ENCODE assay signal across 17 cellular contexts in genomic region chr19:51250786-51251452, GRCh38. TPM values are rescaled to one million over a fixed set of nuclear protein-coding genes. Genes with fewer than 3 reads are reported as not detected.
A peak's percentile ranks its signal among the peaks of the same experiment; 100 is the strongest.
DNase-seq lines count a peak whose midpoint lies in the region; ATAC-seq and TF ChIP-seq lines count a peak whose summit lies in the region.
"Had no signal": no experiment of that assay in that cellular context is flagged by ENCODE, and none has a peak within 500 bp of the region (broad histone marks: within the 10 kb centered on the region; RNA-seq: fewer than 3 reads in every experiment).

Gene SIGLECL1 (plus strand): TSS chr19:51251080. CDS start chr19:51264073, 12,993 bp downstream.

- no peaks in the 10 kb centered on the region for H3K27me3 Mint-ChIP-seq in T-helper 2 cell treated with Interferon-gamma antibody and Interleukin-4, amounts not matched to agents 5 μg/mL and 100 μg/mL, for 36 hours (ENCODE audit: low read depth)
- no peaks in the 10 kb centered on the region for H3K27me3 Mint-ChIP-seq in endothelial cell (ENCODE audit: unreplicated experiment)
- peaks cover 8% of the 10 kb centered on the region for H3K27me3 Mint-ChIP-seq in activated T-cell treated with anti-CD3 and anti-CD28 coated beads, Interleukin-2, amount 50 U/mL, for 4 hours (ENCODE audit: low read depth)

- H3K4me1 ChIP-seq in SJCRH30 = no peaks in the 10 kb centered on the region

- H3K4me1 Mint-ChIP-seq in T-helper 2 cell treated with Interferon-gamma antibody and Interleukin-4, amounts not matched to agents 5 μg/mL and 100 μg/mL, for 36 hours (ENCODE audit: low read depth) = peaks cover 64% of the 10 kb centered on the region
- peaks cover 15% of the 10 kb centered on the region for H3K4me1 Mint-ChIP-seq in endothelial cell (ENCODE audit: unreplicated experiment)
- no peaks in the 10 kb centered on the region for H3K4me1 Mint-ChIP-seq in activated T-cell treated with anti-CD3 and anti-CD28 coated beads, Interleukin-2, amount 50 U/mL, for 4 hours (ENCODE audit: low read depth)

- no peaks in the 10 kb centered on the region for H3K27me3 ChIP-seq in SJCRH30

- H3K4me3 ChIP-seq in SJCRH30 = no peak within 1 kb of the TSS

- H3K27ac ChIP-seq in SJCRH30 = no peak within 1 kb of the TSS

- H3K4me3 Mint-ChIP-seq in T-helper 2 cell treated with Interferon-gamma antibody and Interleukin-4, amounts not matched to agents 5 μg/mL and 100 μg/mL, for 36 hours = no peak within 1 kb of the TSS
- H3K4me3 Mint-ChIP-seq in endothelial cell (ENCODE audit: unreplicated experiment) = peak within 1 kb of the TSS; percentile 50
- H3K4me3 Mint-ChIP-seq in activated T-cell treated with anti-CD3 and anti-CD28 coated beads, Interleukin-2, amount 50 U/mL, for 4 hours = no peak within 1 kb of the TSS

- H3K9me3 ChIP-seq in SJCRH30 (replicated peaks) = no peaks in the 10 kb centered on the region

- no peak for DNase-seq in T-helper 2 cell treated with Interferon-gamma antibody and Interleukin-4, amounts not matched to agents 5 μg/mL and 100 μg/mL, for 36 hours (ENCODE audit: low spot score)
- DNase-seq in T-helper 2 cell = no peak
- DNase-seq in Caki2 (ENCODE audit: low read depth) = peak; percentile 100
- peak; percentile 11 to 12 for DNase-seq in SJCRH30
- DNase-seq in endothelial cell (ENCODE audit: low spot score) = no peak
- no peak for DNase-seq in GM13977 (ENCODE audit: low spot score)
- DNase-seq in activated T-cell treated with anti-CD3 and anti-CD28 coated beads, Interleukin-2, amount 50 U/mL, for 4 hours = no peak
- DNase-seq: C1 segment of cervical spinal cord, MM.1S, NCI-H1417, NCI-H2029, NCI-H2171 treated with DMSO at 0.1 percent for 48 hours, NCI-H774 had no signal

- peaks cover 10% of the 10 kb centered on the region for H3K36me3 Mint-ChIP-seq in T-helper 2 cell treated with Interferon-gamma antibody and Interleukin-4, amounts not matched to agents 5 μg/mL and 100 μg/mL, for 36 hours (ENCODE audit: low read depth)
- peaks cover 12% of the 10 kb centered on the region for H3K36me3 Mint-ChIP-seq in endothelial cell (ENCODE audit: low read depth, unreplicated experiment)
- no peaks in the 10 kb centered on the region for H3K36me3 Mint-ChIP-seq in activated T-cell treated with anti-CD3 and anti-CD28 coated beads, Interleukin-2, amount 50 U/mL, for 4 hours (ENCODE audit: insufficient read depth)

- H3K27ac Mint-ChIP-seq in T-helper 2 cell treated with Interferon-gamma antibody and Interleukin-4, amounts not matched to agents 5 μg/mL and 100 μg/mL, for 36 hours = peak within 1 kb of the TSS; percentile 64
- H3K27ac Mint-ChIP-seq in endothelial cell (ENCODE audit: unreplicated experiment) = no peak within 1 kb of the TSS

- in situ Hi-C loops in Caki2 (cut with HindIII; ENCODE audit: low pct_unique_long_range_greater_than_20kb, low sequenced_read_pairs) (no loop called here), GM13977 (cut with MboI; ENCODE audit: low pct_unique_long_range_greater_than_20kb, low sequenced_read_pairs, unreplicated experiment) (no loop called here)

- no peak for ATAC-seq in activated T-cell treated with anti-CD3 and anti-CD28 coated beads, Interleukin-2, amount 50 U/mL, for 4 hours
- ATAC-seq in GM21390 (IDR thresholded peaks at IDR 0.05; ENCODE audit: unreplicated experiment) = no peak
- ATAC-seq: Right ventricle myocardium inferior had no signal

- H3K9me3 Mint-ChIP-seq in T-helper 2 cell treated with Interferon-gamma antibody and Interleukin-4, amounts not matched to agents 5 μg/mL and 100 μg/mL, for 36 hours = peaks cover 4% of the 10 kb centered on the region
- no peaks in the 10 kb centered on the region for H3K9me3 Mint-ChIP-seq in endothelial cell (ENCODE audit: unreplicated experiment)
- H3K9me3 Mint-ChIP-seq in activated T-cell treated with anti-CD3 and anti-CD28 coated beads, Interleukin-2, amount 50 U/mL, for 4 hours = no peaks in the 10 kb centered on the region

- H3K36me3 ChIP-seq in SJCRH30 = no peaks in the 10 kb centered on the region

- TF ChIP-seq CTCF in endothelial cell (IDR thresholded peaks at IDR 0.05; ENCODE audit: unreplicated experiment) (no peak), GM13977 (IDR thresholded peaks at IDR 0.05; ENCODE audit: extremely low read depth, insufficient read depth, missing control alignments) (no peak)

RNA-seq across cellular contexts. Expression of gene SIGLECL1, which starts in this region (rescaled TPM):
- total RNA-seq in Caki2 (2014; rRNA removed; shearing (Covaris generic); ENCODE audit: low replicate concordance) = 52.0 and 60.2 TPM in 2 replicates
- total RNA-seq in SJCRH30 (2014; rRNA removed; shearing (Covaris generic)) = not detected in 2 replicates
- total RNA-seq in endothelial cell (ENCODE audit: unreplicated experiment) = 2.8 TPM
- not detected for total RNA-seq in activated T-cell treated with anti-CD3 and anti-CD28 coated beads, Interleukin-2, amount 50 U/mL, for 4 hours
- total RNA-seq: A172, NCI-H460, Right ventricle myocardium inferior had no signal

Comparison
In these comparisons a context has a peak if more than half of its experiments do, and no peak if none do; other contexts are left out.
1. RNA of gene SIGLECL1 (total RNA-seq): 52.0 to 60.2 TPM in Caki2; 2.8 TPM in endothelial cell (single experiment), not detected in SJCRH30 and not detected in activated T-cell treated with anti-CD3 and anti-CD28 coated beads, Interleukin-2, amount 50 U/mL, for 4 hours; every median in the first group is over 10 times any median in the second.
2. Peak in DNase-seq in SJCRH30; RNA of the gene not detected or under 1 TPM.